1 cellular context compared by ENCODE assay signal in genomic region chr12:111997300-111997699, GRCh38.
TF ChIP-seq lines count a peak whose summit lies in the region.

No MANE protein-coding gene starts in this region.

TF ChIP-seq in HepG2, 621 proteins besides CTCF, POLR2A, EP300 and RAD21:
- TF ChIP-seq ZKSCAN8 (CRISPR knock-in tag; IDR thresholded peaks at IDR 0.05; ENCODE audit: borderline replicate concordance) (no peak), MTA3 (CRISPR knock-in tag; IDR thresholded peaks at IDR 0.05) (no peak), NONO (IDR thresholded peaks at IDR 0.05) (no peak), NONO (CRISPR knock-in tag; conservative IDR thresholded peaks at IDR 0.05) (no peak), FOXK1 (CRISPR knock-in tag; IDR thresholded peaks at IDR 0.05; ENCODE audit: borderline replicate concordance, low read depth) (no peak), PATZ1 (CRISPR knock-in tag; IDR thresholded peaks at IDR 0.05) (no peak), ZNF354B (CRISPR knock-in tag; IDR thresholded peaks at IDR 0.05) (no peak), HOXA9 (CRISPR knock-in tag; IDR thresholded peaks at IDR 0.05; ENCODE audit: borderline replicate concordance) (no peak), MLLT10 (CRISPR knock-in tag; IDR thresholded peaks at IDR 0.05) (no peak), MTF2 (CRISPR knock-in tag; IDR thresholded peaks at IDR 0.05; ENCODE audit: borderline replicate concordance) (no peak), GPBP1L1 (CRISPR knock-in tag; IDR thresholded peaks at IDR 0.05) (no peak), ZNF124 (CRISPR knock-in tag; IDR thresholded peaks at IDR 0.05) (no peak), GATAD2A (CRISPR knock-in tag; IDR thresholded peaks at IDR 0.05) (no peak), ZNF292 (CRISPR knock-in tag; IDR thresholded peaks at IDR 0.05; ENCODE audit: borderline replicate concordance, low read depth) (no peak), MED13 (CRISPR knock-in tag; IDR thresholded peaks at IDR 0.05) (no peak), ZNF20 (CRISPR knock-in tag; IDR thresholded peaks at IDR 0.05) (no peak), ZNF512B (CRISPR knock-in tag; IDR thresholded peaks at IDR 0.05; ENCODE audit: borderline replicate concordance) (no peak), CERS6 (CRISPR knock-in tag; IDR thresholded peaks at IDR 0.05) (no peak)
